36 cellular contexts compared by ENCODE assay signal in the genomic region with DNA sequence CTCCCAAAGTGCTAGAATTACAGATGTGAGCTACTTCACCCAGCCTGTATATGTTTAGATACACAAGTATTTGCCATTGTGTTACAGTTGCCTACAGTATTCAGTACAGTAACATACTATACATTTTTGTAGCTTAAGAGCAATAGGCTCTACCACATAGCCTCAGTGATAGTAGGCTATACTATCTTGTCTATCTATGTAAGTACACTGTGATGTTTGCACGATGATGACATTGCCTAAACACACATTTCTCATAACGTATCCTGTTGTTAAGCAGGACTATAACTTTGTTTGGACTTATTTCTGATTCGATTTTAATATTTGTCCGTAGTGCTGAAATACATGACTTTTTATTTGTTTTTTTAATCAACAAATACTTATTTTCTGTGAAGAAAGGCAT.
"Had no signal": no experiment of that assay in that cellular context is flagged by ENCODE, and none has a peak within 500 bp of the region (broad histone marks: within the 10 kb centered on the region; RNA-seq: fewer than 3 reads in every experiment).

No MANE protein-coding gene starts in this region.

- H3K4me1 Mint-ChIP-seq: activated CD4-positive, alpha-beta T cell treated with anti-CD3 and anti-CD28 coated beads for 36 hours; activated CD4-positive, alpha-beta T cell treated with anti-CD3 and anti-CD28 coated beads, Interleukin-2, amount 10 ng/mL, durations not matched to agents 24 days and 14 days; activated CD8-positive, alpha-beta memory T cell treated with anti-CD3 and anti-CD28 coated beads, Interleukin-2, amount 10 ng/mL, durations not matched to agents 7 days and 5 days; activated naive CD8-positive, alpha-beta T cell treated with anti-CD3 and anti-CD28 coated beads for 36 hours; activated naive CD8-positive, alpha-beta T cell treated with anti-CD3 and anti-CD28 coated beads, Interleukin-2, amount 50 U/mL, for 24 hours had no signal

- ATAC-seq: activated CD4-positive, alpha-beta T cell treated with anti-CD3 and anti-CD28 coated beads for 36 hours; activated CD8-positive, alpha-beta memory T cell treated with anti-CD3 and anti-CD28 coated beads, Interleukin-2, amount 10 ng/mL, durations not matched to agents 7 days and 5 days; activated CD8-positive, alpha-beta T cell treated with anti-CD3 and anti-CD28 coated beads, Interleukin-2, amount 10 ng/mL, durations not matched to agents 7 days and 5 days; activated naive CD8-positive, alpha-beta T cell treated with anti-CD3 and anti-CD28 coated beads, Interleukin-2, amount 50 U/mL, for 24 hours; body of pancreas; gastroesophageal sphincter; heart right ventricle; T-helper 17 cell had no signal

- H3K4me1 ChIP-seq: adrenal gland, body of pancreas, esophagus squamous epithelium, gastroesophageal sphincter, heart right ventricle had no signal

- H3K27me3 Mint-ChIP-seq: activated CD4-positive, alpha-beta memory T cell treated with anti-CD3 and anti-CD28 coated beads for 36 hours; activated CD4-positive, alpha-beta T cell treated with anti-CD3 and anti-CD28 coated beads for 36 hours; activated CD4-positive, alpha-beta T cell treated with anti-CD3 and anti-CD28 coated beads, Interleukin-2, amount 10 ng/mL, durations not matched to agents 24 days and 14 days; activated CD8-positive, alpha-beta memory T cell treated with anti-CD3 and anti-CD28 coated beads, Interleukin-2, amount 10 ng/mL, durations not matched to agents 7 days and 5 days; activated naive CD4-positive, alpha-beta T cell treated with anti-CD3 and anti-CD28 coated beads, Interleukin-2, amount 50 U/mL, for 24 hours; activated naive CD8-positive, alpha-beta T cell treated with anti-CD3 and anti-CD28 coated beads for 36 hours; activated naive CD8-positive, alpha-beta T cell treated with anti-CD3 and anti-CD28 coated beads, Interleukin-2, amount 50 U/mL, for 24 hours; T-helper 17 cell had no signal

- H3K9me3 ChIP-seq: body of pancreas had no signal

- H3K4me3 Mint-ChIP-seq: activated CD4-positive, alpha-beta memory T cell treated with anti-CD3 and anti-CD28 coated beads for 36 hours; activated CD4-positive, alpha-beta T cell treated with anti-CD3 and anti-CD28 coated beads for 36 hours; activated CD4-positive, alpha-beta T cell treated with anti-CD3 and anti-CD28 coated beads, Interleukin-2, amount 10 ng/mL, durations not matched to agents 24 days and 14 days; activated CD8-positive, alpha-beta memory T cell treated with anti-CD3 and anti-CD28 coated beads, Interleukin-2, amount 10 ng/mL, durations not matched to agents 7 days and 5 days; activated CD8-positive, alpha-beta T cell treated with anti-CD3 and anti-CD28 coated beads, Interleukin-2, amount 10 ng/mL, durations not matched to agents 7 days and 5 days; activated naive CD4-positive, alpha-beta T cell treated with anti-CD3 and anti-CD28 coated beads for 36 hours; activated naive CD4-positive, alpha-beta T cell treated with anti-CD3 and anti-CD28 coated beads, Interleukin-2, amount 50 U/mL, for 24 hours; activated naive CD8-positive, alpha-beta T cell treated with anti-CD3 and anti-CD28 coated beads for 36 hours; activated naive CD8-positive, alpha-beta T cell treated with anti-CD3 and anti-CD28 coated beads, Interleukin-2, amount 50 U/mL, for 24 hours; activated T-helper 1 cell treated with anti-CD3 and anti-CD28 coated beads, Interleukin-12 subunit alpha, Interleukin-12 subunit beta, Interleukin-2, Interleukin-4 antibody, amounts not matched to agents 30 ng/mL and 10 ng/mL and 1 ng/mL, durations not matched to agents 14 hours and 24 hours and 36 hours; T-helper 17 cell; T-helper 2 cell treated with Interferon-gamma antibody and Interleukin-4, amounts not matched to agents 5 μg/mL and 100 μg/mL, for 36 hours had no signal

- DNase-seq: activated CD4-positive, alpha-beta memory T cell treated with anti-CD3 and anti-CD28 coated beads for 36 hours; activated CD4-positive, alpha-beta T cell treated with anti-CD3 and anti-CD28 coated beads for 36 hours; activated CD4-positive, alpha-beta T cell treated with anti-CD3 and anti-CD28 coated beads, Interleukin-2, amount 10 ng/mL, durations not matched to agents 24 days and 14 days; activated CD4-positive, CD25-positive, alpha-beta regulatory T cell; activated CD4-positive, CD25-positive, alpha-beta regulatory T cell treated with anti-CD3 and anti-CD28 coated beads, Interleukin-2, amount 50 U/mL, for 72 hours; activated CD8-positive, alpha-beta memory T cell treated with anti-CD3 and anti-CD28 coated beads, Interleukin-2, amount 10 ng/mL, durations not matched to agents 7 days and 5 days; activated CD8-positive, alpha-beta memory T cell treated with anti-CD3 and anti-CD28 coated beads, Interleukin-2, amount 50 U/mL, for 4 hours; activated CD8-positive, alpha-beta T cell treated with anti-CD3 and anti-CD28 coated beads, Interleukin-2, amount 10 ng/mL, durations not matched to agents 7 days and 5 days; activated effector memory CD4-positive, alpha-beta T cell treated with anti-CD3 and anti-CD28 coated beads, Interleukin-2, amount 50 U/mL, for 16 hours; activated naive CD4-positive, alpha-beta T cell treated with anti-CD3 and anti-CD28 coated beads for 36 hours; activated naive CD8-positive, alpha-beta T cell treated with anti-CD3 and anti-CD28 coated beads for 36 hours; activated naive CD8-positive, alpha-beta T cell treated with anti-CD3 and anti-CD28 coated beads, Interleukin-2, amount 50 U/mL, for 24 hours; activated T-cell treated with anti-CD3 and anti-CD28 coated beads, Interleukin-2, amount 50 U/mL, for 1 hour; activated T-cell treated with anti-CD3 and anti-CD28 coated beads, Interleukin-2, amount 50 U/mL, for 48 hours; adrenal gland; amygdala; aorta; body of pancreas; caudate nucleus; cortex of kidney; dermis blood vessel endothelial cell; effector CD8-positive, alpha-beta T cell; esophagus squamous epithelium; foreskin melanocyte; heart right ventricle; T-helper 17 cell; T1000 had no signal

- H3K27ac ChIP-seq: adrenal gland, body of pancreas, epithelial cell of prostate, esophagus squamous epithelium, gastroesophageal sphincter, heart right ventricle had no signal

- H3K27ac Mint-ChIP-seq: activated CD4-positive, alpha-beta memory T cell treated with anti-CD3 and anti-CD28 coated beads for 36 hours; activated CD4-positive, alpha-beta T cell treated with anti-CD3 and anti-CD28 coated beads for 36 hours; activated CD4-positive, alpha-beta T cell treated with anti-CD3 and anti-CD28 coated beads, Interleukin-2, amount 10 ng/mL, durations not matched to agents 24 days and 14 days; activated CD8-positive, alpha-beta memory T cell treated with anti-CD3 and anti-CD28 coated beads, Interleukin-2, amount 10 ng/mL, durations not matched to agents 7 days and 5 days; activated CD8-positive, alpha-beta T cell treated with anti-CD3 and anti-CD28 coated beads, Interleukin-2, amount 10 ng/mL, durations not matched to agents 7 days and 5 days; activated naive CD4-positive, alpha-beta T cell treated with anti-CD3 and anti-CD28 coated beads for 36 hours; activated naive CD4-positive, alpha-beta T cell treated with anti-CD3 and anti-CD28 coated beads, Interleukin-2, amount 50 U/mL, for 24 hours; activated naive CD8-positive, alpha-beta T cell treated with anti-CD3 and anti-CD28 coated beads for 36 hours; activated naive CD8-positive, alpha-beta T cell treated with anti-CD3 and anti-CD28 coated beads, Interleukin-2, amount 50 U/mL, for 24 hours; activated T-helper 1 cell treated with anti-CD3 and anti-CD28 coated beads, Interleukin-12 subunit alpha, Interleukin-12 subunit beta, Interleukin-2, Interleukin-4 antibody, amounts not matched to agents 30 ng/mL and 10 ng/mL and 1 ng/mL, durations not matched to agents 14 hours and 24 hours and 36 hours; activated T-helper 2 cell treated with anti-CD3 and anti-CD28 coated beads, Interferon-gamma antibody, Interleukin-2, Interleukin-4, amounts not matched to agents 10 μg/mL and 5 μg/mL and 100 μg/mL, durations not matched to agents 14 hours and 24 hours and 36 hours; T-helper 17 cell; T-helper 2 cell treated with Interferon-gamma antibody and Interleukin-4, amounts not matched to agents 5 μg/mL and 100 μg/mL, for 36 hours had no signal

- FAIRE-seq: colon, endometrium, endothelial cell of umbilical vein had no signal

- H3K4me3 ChIP-seq: adrenal gland, body of pancreas, esophagus squamous epithelium, gastroesophageal sphincter, heart right ventricle had no signal

- H3K27me3 ChIP-seq: adrenal gland, body of pancreas, esophagus squamous epithelium, gastroesophageal sphincter, heart right ventricle had no signal
